ENCODE assay signal across 8 cellular contexts in the genomic region with DNA sequence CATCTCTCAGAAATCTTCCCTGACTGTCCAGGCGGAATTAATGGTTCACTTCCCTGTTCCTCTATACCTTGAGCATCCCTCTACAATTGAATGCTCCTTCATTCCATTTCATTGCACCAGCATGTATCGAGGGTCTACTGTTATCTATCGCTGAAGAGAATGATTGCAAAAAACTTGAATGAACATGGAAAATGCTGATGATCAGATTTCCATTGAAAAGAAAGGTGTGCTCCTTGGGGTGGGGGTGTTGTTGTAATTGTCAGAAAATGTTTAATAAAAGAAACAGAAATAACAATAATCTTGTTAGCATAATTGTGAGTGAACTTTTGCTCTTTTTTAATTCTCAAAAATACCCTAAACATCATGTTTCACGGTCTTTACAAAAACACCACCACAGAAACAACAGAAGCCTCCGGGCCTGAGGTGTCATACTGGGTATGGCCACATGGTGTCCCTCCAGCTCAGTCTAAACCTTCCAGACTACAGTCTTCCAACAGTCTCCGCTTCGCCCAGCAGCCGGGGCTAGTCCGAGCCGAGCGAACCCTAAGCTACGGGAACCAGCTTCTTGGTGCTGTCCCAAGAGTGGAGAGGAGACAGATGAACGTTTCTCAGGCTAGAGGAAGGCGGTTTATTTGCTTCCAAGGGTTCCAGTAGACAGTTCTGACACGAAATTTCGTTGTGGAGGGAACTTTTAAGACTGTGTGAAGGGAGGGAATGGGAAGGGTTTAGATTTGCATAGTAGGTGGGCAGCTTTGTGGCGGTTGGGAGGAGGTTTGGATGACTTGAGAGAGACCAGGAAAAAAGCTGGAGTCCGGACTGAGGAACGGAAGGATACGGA.
DNase-seq lines count a peak whose midpoint lies in the region; ATAC-seq and TF ChIP-seq lines count a peak whose summit lies in the region.

No MANE protein-coding gene starts in this region.

- no peaks in the 10 kb centered on the region for H3K36me3 Mint-ChIP-seq in activated CD4-positive, alpha-beta T cell treated with anti-CD3 and anti-CD28 coated beads for 36 hours (ENCODE audit: low read depth)

- no peaks in the 10 kb centered on the region for H3K9me3 ChIP-seq in AG04450 (ENCODE audit: control insufficient read depth, insufficient read depth, low read length)

- H3K27ac Mint-ChIP-seq in activated CD4-positive, alpha-beta T cell treated with anti-CD3 and anti-CD28 coated beads for 36 hours, result peak overlapping the region; percentile 16

- peak; percentile 84 for ATAC-seq in GM18867 (IDR thresholded peaks at IDR 0.05; ENCODE audit: unreplicated experiment)
- peak; percentile 82 for ATAC-seq in HG03175 (IDR thresholded peaks at IDR 0.05; ENCODE audit: unreplicated experiment)
- peak; percentile 91 for ATAC-seq in activated CD4-positive, alpha-beta T cell treated with anti-CD3 and anti-CD28 coated beads for 36 hours

- POLR2A ChIA-PET in AG04450 (lab: Yijun Ruan, JAX), result interaction anchor here (0.6 to 2.1 kb wide), 6 partner anchors 10 to 126 kb away, joined by 3 to 32 read pairs (median 4); a partner anchor contains a TSS
- POLR2A ChIA-PET in activated CD4-positive, alpha-beta T cell treated with anti-CD3 and anti-CD28 coated beads for 36 hours (lab: Charles Lee), result interaction anchor here (0.6 to 1.5 kb wide), 4 partner anchors 75 to 141 kb away, joined by 3 to 4 read pairs (median 4); a partner anchor contains a TSS

- DNase-seq in AG04450 (ENCODE audit: low read depth, low spot score) (peak; percentile 81), NCI-H2227 treated with DMSO at 0.1 percent for 48 hours (lab: John Stamatoyannopoulos, UW) (peak; percentile 92), kidney tubule cell (ENCODE audit: low spot score) (peak; percentile 91)
- peak; percentile 91 for DNase-seq in activated CD4-positive, alpha-beta T cell treated with anti-CD3 and anti-CD28 coated beads for 36 hours
- peak; percentile 70 to 77 for DNase-seq in stimulated activated CD4-positive, alpha-beta T cell treated with anti-CD3 and anti-CD28 coated beads, Interleukin-1b, Interleukin-23, amount 100 ng/mL, for 4 hours (ENCODE audit: low read depth in 2 of 2)

- H3K27ac ChIP-seq in AG04450 (ENCODE audit: low read depth, low read length) (no peak overlapping the region), cingulate gyrus (ENCODE audit: low read depth, low read length) (peak overlapping the region; percentile 69)

- intact Hi-C loops in activated CD4-positive, alpha-beta T cell treated with anti-CD3 and anti-CD28 coated beads for 36 hours (cut with DNase I, micrococcal nuclease), result loop anchor here (1.0 to 10.0 kb wide), 8 partner anchors 89 to 1351 kb away; a partner anchor contains a TSS

- H3K27me3 ChIP-seq in AG04450 (ENCODE audit: control insufficient read depth, insufficient read depth, low read length), result no peaks in the 10 kb centered on the region

- TF ChIP-seq CTCF in AG04450 (IDR thresholded peaks at IDR 0.05; ENCODE audit: low read depth, low read length), result peak; percentile 96

- no peaks in the 10 kb centered on the region for H3K9me3 Mint-ChIP-seq in activated CD4-positive, alpha-beta T cell treated with anti-CD3 and anti-CD28 coated beads for 36 hours (ENCODE audit: low read depth)

- peaks cover 9% of the 10 kb centered on the region for H3K4me1 Mint-ChIP-seq in activated CD4-positive, alpha-beta T cell treated with anti-CD3 and anti-CD28 coated beads for 36 hours

- CTCF ChIA-PET in AG04450 (lab: Charles Lee), result interaction anchor here (0.5 to 4.3 kb wide), 47 partner anchors 10 to 968 kb away, joined by 3 to 58 read pairs (median 4); a partner anchor contains a TSS
- CTCF ChIA-PET in activated CD4-positive, alpha-beta T cell treated with anti-CD3 and anti-CD28 coated beads for 36 hours (lab: Charles Lee), result interaction anchor here (0.5 to 3.3 kb wide), 41 partner anchors 9 to 1915 kb away, joined by 3 to 51 read pairs (median 4); a partner anchor contains a TSS

- peaks cover 27% of the 10 kb centered on the region for H3K27me3 Mint-ChIP-seq in activated CD4-positive, alpha-beta T cell treated with anti-CD3 and anti-CD28 coated beads for 36 hours

- peak overlapping the region; percentile 62 for H3K4me3 ChIP-seq in AG04450 (ENCODE audit: low read depth, low read length)

- peak overlapping the region; percentile 65 for H3K4me3 Mint-ChIP-seq in activated CD4-positive, alpha-beta T cell treated with anti-CD3 and anti-CD28 coated beads for 36 hours
